In genomic region chr5:891837-892389, GRCh38 we compare ENCODE assay signal across 7 cellular contexts. TPM values are rescaled to one million over a fixed set of nuclear protein-coding genes. Genes with fewer than 3 reads are reported as not detected.
DNase-seq lines count a peak whose midpoint lies in the region; ATAC-seq and TF ChIP-seq lines count a peak whose summit lies in the region.

No MANE protein-coding gene starts in this region.

- ATAC-seq in HG02852 (IDR thresholded peaks at IDR 0.05; ENCODE audit: unreplicated experiment) = peak; percentile 11
- peak; percentile 33 for ATAC-seq in SK-N-SH treated with all-trans-retinoic acid at 6 μM for 48 hours
- peak in 1 of 3 donors; percentile 1 for ATAC-seq in natural killer cell
- ATAC-seq in GM21381 (IDR thresholded peaks at IDR 0.05; ENCODE audit: unreplicated experiment) = no peak
- ATAC-seq in HG02870 (IDR thresholded peaks at IDR 0.05; ENCODE audit: unreplicated experiment) = no peak

- peak overlapping the region; percentile 73 to 90 for H3K27ac ChIP-seq in esophagus (ENCODE audit: low read depth in 2 of 2, low read length in 1 of 2)

- DNase-seq in natural killer cell = no peak

- no peaks in the 10 kb centered on the region for H3K9me3 ChIP-seq in esophagus (ENCODE audit: control insufficient read depth in 2 of 2, insufficient read depth in 1 of 2, low read depth in 1 of 2, low read length in 1 of 2)

- intact Hi-C loops in natural killer cell (cut with micrococcal nuclease) = no loop called here

- WGBS in esophagus, 2 donors = 12 to 18% methylated on average over 25 of the region's 25 CpGs

- peak overlapping the region; percentile 74 for H3K4me3 ChIP-seq in GM12875 (ENCODE audit: low read depth, low read length)
- peak overlapping the region; percentile 71 to 89 for H3K4me3 ChIP-seq in esophagus (ENCODE audit: low read depth in 1 of 2, low read length in 2 of 2)

- peaks cover 7 to 26% of the 10 kb centered on the region in 2 donors for H3K36me3 ChIP-seq in esophagus (ENCODE audit: control insufficient read depth in 2 of 2, insufficient read depth in 2 of 2, low read length in 1 of 2)

- peak overlapping the region; percentile 83 for H3K4me3 Mint-ChIP-seq in natural killer cell

- no peaks in the 10 kb centered on the region for H3K27me3 Mint-ChIP-seq in natural killer cell (ENCODE audit: low read depth in 2 of 2)

- peaks cover 8 to 16% of the 10 kb centered on the region in 2 donors for H3K4me1 Mint-ChIP-seq in natural killer cell

- H3K27me3 ChIP-seq in esophagus (ENCODE audit: control insufficient read depth in 1 of 2, insufficient read depth in 2 of 2, low read length in 2 of 2) = no peaks in the 10 kb centered on the region

- peaks cover 20% of the 10 kb centered on the region for H3K36me3 Mint-ChIP-seq in natural killer cell

- no peaks in the 10 kb centered on the region for H3K9me3 Mint-ChIP-seq in natural killer cell

- peak overlapping the region; percentile 63 to 76 for H3K27ac Mint-ChIP-seq in natural killer cell

- no peak for TF ChIP-seq CTCF in GM12875 (IDR thresholded peaks at IDR 0.05; ENCODE audit: borderline replicate concordance, insufficient read depth, low read depth, low read length)
- no peak for TF ChIP-seq CTCF in natural killer cell (IDR thresholded peaks at IDR 0.05)

- H3K4me1 ChIP-seq in esophagus (ENCODE audit: control insufficient read depth in 2 of 2, insufficient read depth in 2 of 2, low read length in 1 of 2) = peaks cover 3 to 13% of the 10 kb centered on the region in 2 donors

TF ChIP-seq in SK-N-SH treated with all-trans-retinoic acid at 6 μM for 48 hours, 23 proteins besides CTCF, POLR2A, EP300 and RAD21:
- no peak for TF ChIP-seq TCF4 (CRISPR knock-in tag; IDR thresholded peaks at IDR 0.05; ENCODE audit: borderline replicate concordance)
- no peak for TF ChIP-seq TSHZ2 (CRISPR knock-in tag; IDR thresholded peaks at IDR 0.05)
- TF ChIP-seq BACH2 (CRISPR knock-in tag; IDR thresholded peaks at IDR 0.05; ENCODE audit: borderline replicate concordance) = no peak
- no peak for TF ChIP-seq ZC3H10 (CRISPR knock-in tag; IDR thresholded peaks at IDR 0.05)
- no peak for TF ChIP-seq GLIS3 (CRISPR knock-in tag; IDR thresholded peaks at IDR 0.05)
- no peak for TF ChIP-seq OSR1 (CRISPR knock-in tag; IDR thresholded peaks at IDR 0.05)
- no peak for TF ChIP-seq SNAI2 (CRISPR knock-in tag; IDR thresholded peaks at IDR 0.05)
- TF ChIP-seq ZNF8 (CRISPR knock-in tag; IDR thresholded peaks at IDR 0.05) = no peak
- TF ChIP-seq CSRNP3 (CRISPR knock-in tag; IDR thresholded peaks at IDR 0.05) = no peak
- TF ChIP-seq TOX (CRISPR knock-in tag; IDR thresholded peaks at IDR 0.05; ENCODE audit: borderline replicate concordance) = no peak
- TF ChIP-seq POU6F1 (CRISPR knock-in tag; IDR thresholded peaks at IDR 0.05; ENCODE audit: borderline replicate concordance, low read depth) = no peak
- no peak for TF ChIP-seq RARB (CRISPR knock-in tag; IDR thresholded peaks at IDR 0.05)
- TF ChIP-seq ISL1 (CRISPR knock-in tag; IDR thresholded peaks at IDR 0.05) = no peak
- TF ChIP-seq ZNF565 (CRISPR knock-in tag; conservative IDR thresholded peaks at IDR 0.05; ENCODE audit: low read depth) = no peak
- no peak for TF ChIP-seq CREB5 (CRISPR knock-in tag; IDR thresholded peaks at IDR 0.05; ENCODE audit: low read depth)
- TF ChIP-seq ARNTL (CRISPR knock-in tag; IDR thresholded peaks at IDR 0.05; ENCODE audit: borderline replicate concordance, low read depth) = no peak
- no peak for TF ChIP-seq PPARA (CRISPR knock-in tag; IDR thresholded peaks at IDR 0.05; ENCODE audit: borderline replicate concordance)

RNA-seq across cellular contexts. Expression of gene BRD9, which starts 0.7 kb away (rescaled TPM):
- polyA plus RNA-seq in esophagus = 10 to 100 TPM; 18.4 to 20.6 TPM
- total RNA-seq in natural killer cell = 10 to 100 TPM; 59.7 to 80.0 (median 76.0) TPM

RNA-seq across cellular contexts. Expression of gene TRIP13, which starts 0.8 kb away (rescaled TPM):
- 1 to 10 TPM; 4.3 to 6.6 TPM for polyA plus RNA-seq in esophagus
- total RNA-seq in natural killer cell = under 1 TPM; 0.45 to 0.57 (median 0.56) TPM

RNA-seq across cellular contexts. Expression of gene ZDHHC11, which starts 41.1 kb away (rescaled TPM):
- 1 to 10 TPM; 2.4 to 4.0 TPM for polyA plus RNA-seq in esophagus
- 1 to 10 TPM; 2.2 to 7.0 (median 5.0) TPM for total RNA-seq in natural killer cell

Comparison
In these comparisons a context has a peak if more than half of its experiments do, and no peak if none do; other contexts are left out.
1. ATAC-seq: peak in HG02852 (single experiment) and SK-N-SH treated with all-trans-retinoic acid at 6 μM for 48 hours (single experiment); none in GM21381 (single experiment) and HG02870 (single experiment).